ENCODE assay signal across 11 cellular contexts in the genomic region with DNA sequence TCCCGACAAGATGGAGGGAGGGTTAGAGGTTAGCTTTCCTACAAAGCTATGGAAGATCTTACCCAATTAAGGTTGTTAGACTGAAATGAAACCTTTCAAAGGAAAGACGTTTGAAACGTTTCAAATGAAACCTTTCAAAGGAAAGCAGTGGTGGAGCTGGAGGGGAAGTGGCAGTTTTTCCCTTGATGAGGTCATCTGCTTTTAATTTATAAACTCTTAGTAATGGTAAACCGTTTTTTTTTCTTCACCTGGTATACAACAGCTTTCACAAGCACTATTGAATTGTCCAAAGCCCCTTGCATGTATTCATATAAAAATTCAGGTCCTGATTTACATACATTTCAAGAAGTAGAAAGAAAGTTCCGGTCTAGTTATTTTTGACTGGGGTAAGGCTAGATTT. TPM values are rescaled to one million over a fixed set of nuclear protein-coding genes. Genes with fewer than 3 reads are reported as not detected.
DNase-seq lines count a peak whose midpoint lies in the region; ATAC-seq, FAIRE-seq and TF ChIP-seq lines count a peak whose summit lies in the region.
"Had no signal": no experiment of that assay in that cellular context is flagged by ENCODE, and none has a peak within 500 bp of the region (broad histone marks: within the 10 kb centered on the region; RNA-seq: fewer than 3 reads in every experiment).

No MANE protein-coding gene starts in this region.

- no peaks in the 10 kb centered on the region for H3K27me3 ChIP-seq in CD8-positive, alpha-beta memory T cell (ENCODE audit: insufficient read depth, low read length, poor library complexity, severe bottlenecking)
- H3K27me3 ChIP-seq in adipocyte (replicated peaks; ENCODE audit: control insufficient read depth, insufficient read depth, low read length), result no peaks in the 10 kb centered on the region

- H3K27ac Mint-ChIP-seq in CD8-positive, alpha-beta memory T cell, result peak overlapping the region in 5 of 8 donors; percentile 11 to 62 (median 19)

- H3K4me1 Mint-ChIP-seq in CD8-positive, alpha-beta memory T cell, result peaks cover 41 to 55% (median 49%) of the 10 kb centered on the region in 3 donors

- TF ChIP-seq CTCF in NB4 (IDR thresholded peaks at IDR 0.05; ENCODE audit: low read depth, low read length) (no peak), RWPE1 (conservative IDR thresholded peaks at IDR 0.05; ENCODE audit: low read depth) (no peak)

- no peaks in the 10 kb centered on the region for H3K9me3 ChIP-seq in CD8-positive, alpha-beta memory T cell (ENCODE audit: low read length)
- no peaks in the 10 kb centered on the region for H3K9me3 ChIP-seq in adipocyte (ENCODE audit: control insufficient read depth, low read length)
- H3K9me3 ChIP-seq: Caco-2 had no signal

- H3K36me3 ChIP-seq in CD8-positive, alpha-beta memory T cell (ENCODE audit: insufficient read depth, low read length), result no peaks in the 10 kb centered on the region
- H3K36me3 ChIP-seq in adipocyte (ENCODE audit: control insufficient read depth, insufficient read depth, low read length, severe bottlenecking), result peaks cover 4% of the 10 kb centered on the region

- peaks cover 36% of the 10 kb centered on the region for H3K4me1 ChIP-seq in CD8-positive, alpha-beta memory T cell (ENCODE audit: insufficient read depth, low read length)
- peaks cover 27% of the 10 kb centered on the region for H3K4me1 ChIP-seq in adipocyte (ENCODE audit: control insufficient read depth, insufficient read depth, low read length)
- H3K4me1 ChIP-seq: Caco-2 had no signal

- peaks cover 0 to 15% (median 0%) of the 10 kb centered on the region in 3 donors for H3K36me3 Mint-ChIP-seq in CD8-positive, alpha-beta memory T cell

- no peak for ATAC-seq in HG03095 (IDR thresholded peaks at IDR 0.05; ENCODE audit: unreplicated experiment)

- no peaks in the 10 kb centered on the region for H3K27me3 Mint-ChIP-seq in CD8-positive, alpha-beta memory T cell

- CTCF ChIA-PET in CD8-positive, alpha-beta memory T cell (lab: Charles Lee), result no interaction called here
- CTCF ChIA-PET in RWPE1 (lab: Yijun Ruan, JAX), result no interaction called here

- peak; percentile 84 for FAIRE-seq in GM19239 (lab: Jason Lieb, UNC)

- H3K4me3 Mint-ChIP-seq in CD8-positive, alpha-beta memory T cell, result peak overlapping the region in 1 of 7 donors; percentile 11

- H3K9me3 Mint-ChIP-seq in CD8-positive, alpha-beta memory T cell, result no peaks in the 10 kb centered on the region

- no peak overlapping the region for H3K4me3 ChIP-seq in CD8-positive, alpha-beta memory T cell (ENCODE audit: low read length)
- no peak overlapping the region for H3K4me3 ChIP-seq in NB4 (ENCODE audit: low read depth, low read length)
- no peak overlapping the region for H3K4me3 ChIP-seq in adipocyte (ENCODE audit: low read length)
- H3K4me3 ChIP-seq: coronary artery had no signal

- no peak for DNase-seq in CD8-positive, alpha-beta memory T cell
- DNase-seq in GM19239 (ENCODE audit: insufficient read length, low spot score), result no peak
- peak; percentile 43 for DNase-seq in NB4 (ENCODE audit: low read depth)
- peak; percentile 14 for DNase-seq in adipocyte (ENCODE audit: low read depth)
- no peak for DNase-seq in medulla oblongata (ENCODE audit: extremely low spot score)
- DNase-seq in RWPE1 (ENCODE audit: low spot score), result no peak
- no peak for DNase-seq in NCI-H345 (lab: John Stamatoyannopoulos, UW)
- DNase-seq: activated T-cell treated with anti-CD3 and anti-CD28 coated beads, Interleukin-2, amount 50 U/mL, for 48 hours; Caco-2 had no signal

- POLR2A ChIA-PET in CD8-positive, alpha-beta memory T cell (lab: Charles Lee), result no interaction called here
- POLR2A ChIA-PET in RWPE1 (lab: Yijun Ruan, JAX; ENCODE audit: low non-redundant PET), result no interaction called here

- H3K27ac ChIP-seq in CD8-positive, alpha-beta memory T cell (ENCODE audit: low read depth, low read length), result no peak overlapping the region
- H3K27ac ChIP-seq in RWPE1, result no peak overlapping the region
- H3K27ac ChIP-seq: coronary artery had no signal

- no peak overlapping the region for H3K9ac ChIP-seq in adipocyte (ENCODE audit: low read length)

- TF ChIP-seq POLR2A in NB4 (IDR thresholded peaks at IDR 0.05; ENCODE audit: extremely low read depth, insufficient read length), result no peak

RNA-seq across cellular contexts. Expression of gene PMAIP1, which starts 7.4 kb away (rescaled TPM):
- total RNA-seq in CD8-positive, alpha-beta memory T cell, result 10 to 100 TPM; 82.8 to 83.6 TPM
- 15.0 TPM for polyA plus RNA-seq in CD8-positive, alpha-beta memory T cell

Comparison
In these comparisons a context has a peak if more than half of its experiments do, and no peak if none do; other contexts are left out.
1. DNase-seq: peak in NB4 (single experiment) and adipocyte (single experiment); none in CD8-positive, alpha-beta memory T cell (0 of 5), GM19239 (single experiment), medulla oblongata (single experiment), RWPE1 (single experiment) and NCI-H345 (single experiment).